Comparison of ENCODE assay signal across 8 cellular contexts in the genomic region with DNA sequence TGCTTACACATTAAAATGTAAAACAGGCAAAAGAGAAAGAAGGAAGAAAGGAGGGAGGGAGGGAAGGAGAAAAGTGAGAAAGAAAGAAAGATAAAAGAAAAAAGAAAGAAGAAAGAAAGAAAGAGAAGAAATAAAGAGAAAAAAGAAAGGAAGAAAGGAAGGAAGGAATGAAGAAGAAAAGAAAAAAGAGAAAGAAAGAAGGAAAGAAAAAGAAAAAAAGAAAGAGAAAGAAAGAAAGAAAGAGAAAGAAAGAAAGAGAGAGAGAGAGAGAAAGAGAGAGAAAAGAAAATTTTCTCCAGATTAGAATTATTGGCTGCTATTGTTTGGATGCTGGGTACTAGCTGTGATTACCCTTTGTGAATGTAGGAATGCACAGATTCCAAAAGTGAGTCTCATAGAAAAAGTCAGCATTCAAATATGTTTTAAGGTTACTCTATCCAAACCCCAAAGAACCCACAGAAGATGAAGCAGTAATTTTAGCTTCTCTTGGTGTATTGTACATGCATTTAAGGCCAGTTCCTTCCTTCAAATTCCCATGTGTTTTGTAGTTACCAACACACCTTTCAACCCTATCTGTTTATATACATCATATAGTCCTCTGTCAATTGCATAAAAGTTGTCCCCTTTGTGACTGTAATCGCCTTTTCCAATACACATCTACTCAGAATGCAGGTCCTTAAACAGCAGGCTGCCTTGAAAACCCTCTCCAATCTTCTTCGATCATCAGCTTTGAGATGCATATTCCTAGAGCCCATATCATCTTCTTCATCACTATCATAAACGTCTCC. TPM values are rescaled to one million over a fixed set of nuclear protein-coding genes. Genes with fewer than 3 reads are reported as not detected.
A peak's percentile ranks its signal among the peaks of the same experiment; 100 is the strongest.
DNase-seq lines count a peak whose midpoint lies in the region; ATAC-seq and TF ChIP-seq lines count a peak whose summit lies in the region.

No MANE protein-coding gene starts in this region.

- H3K4me3 ChIP-seq in colonic mucosa (peak overlapping the region; percentile 62), muscle layer of duodenum (ENCODE audit: low read depth in 1 of 2, low read length in 2 of 2) (peak overlapping the region; percentile 87 to 89)

- H3K27me3 Mint-ChIP-seq in activated CD4-positive, alpha-beta T cell treated with anti-CD3 and anti-CD28 coated beads, Interleukin-2, amount 10 ng/mL, durations not matched to agents 24 days and 14 days = no peaks in the 10 kb centered on the region

- H3K36me3 Mint-ChIP-seq in activated CD4-positive, alpha-beta T cell treated with anti-CD3 and anti-CD28 coated beads, Interleukin-2, amount 10 ng/mL, durations not matched to agents 24 days and 14 days (ENCODE audit: low read depth) = peaks cover 17% of the 10 kb centered on the region

- intact Hi-C loops in activated CD4-positive, alpha-beta T cell treated with anti-CD3 and anti-CD28 coated beads, Interleukin-2, amount 10 ng/mL, durations not matched to agents 24 days and 14 days (cut with micrococcal nuclease) = loop anchor here (1.0 to 10.0 kb wide), 8 partner anchors 16 to 1577 kb away; a partner anchor contains a TSS
- intact Hi-C loops in colonic mucosa (cut with DNase I) = no loop called here

- TF ChIP-seq CTCF in colonic mucosa (IDR thresholded peaks at IDR 0.05) = no peak

- no peak for ATAC-seq in HG03095 (IDR thresholded peaks at IDR 0.05; ENCODE audit: unreplicated experiment)

- H3K27me3 ChIP-seq in colonic mucosa (no peaks in the 10 kb centered on the region), muscle layer of duodenum (ENCODE audit: low read depth, low read length) (no peaks in the 10 kb centered on the region)

- H3K4me1 ChIP-seq in colonic mucosa (no peaks in the 10 kb centered on the region), muscle layer of duodenum (ENCODE audit: control insufficient read depth in 1 of 2, insufficient read depth in 2 of 2, low read length in 2 of 2) (peaks cover 9 to 17% of the 10 kb centered on the region in 2 donors)

- H3K27ac Mint-ChIP-seq in activated CD4-positive, alpha-beta T cell treated with anti-CD3 and anti-CD28 coated beads, Interleukin-2, amount 10 ng/mL, durations not matched to agents 24 days and 14 days = peak overlapping the region; percentile 96

- H3K9me3 Mint-ChIP-seq in activated CD4-positive, alpha-beta T cell treated with anti-CD3 and anti-CD28 coated beads, Interleukin-2, amount 10 ng/mL, durations not matched to agents 24 days and 14 days = no peaks in the 10 kb centered on the region

- no peak for DNase-seq in activated CD4-positive, alpha-beta T cell treated with anti-CD3 and anti-CD28 coated beads, Interleukin-2, amount 10 ng/mL, durations not matched to agents 24 days and 14 days
- no peak for DNase-seq in activated CD4-positive, alpha-beta T cell treated with anti-CD3 and anti-CD28 coated beads for 1 hour
- DNase-seq in M059J (ENCODE audit: low read depth) = peak; percentile 62
- DNase-seq in colonic mucosa = no peak
- DNase-seq in HK-2 (ENCODE audit: unreplicated experiment) = no peak
- DNase-seq in GDM1 (lab: John Stamatoyannopoulos, UW) = no peak

- H3K27ac ChIP-seq in colonic mucosa (peak overlapping the region; percentile 95), muscle layer of duodenum (ENCODE audit: low read length) (peak overlapping the region; percentile 90)

- H3K9me3 ChIP-seq in colonic mucosa (no peaks in the 10 kb centered on the region), muscle layer of duodenum (ENCODE audit: control insufficient read depth in 1 of 2, low read length in 2 of 2) (no peaks in the 10 kb centered on the region)

- H3K9ac ChIP-seq in colonic mucosa (ENCODE audit: low read depth in 2 of 2, low read length in 2 of 2) = peak overlapping the region; percentile 70 to 89

- H3K4me1 Mint-ChIP-seq in activated CD4-positive, alpha-beta T cell treated with anti-CD3 and anti-CD28 coated beads, Interleukin-2, amount 10 ng/mL, durations not matched to agents 24 days and 14 days = peaks cover 51% of the 10 kb centered on the region

- peak overlapping the region; percentile 91 for H3K4me3 Mint-ChIP-seq in activated CD4-positive, alpha-beta T cell treated with anti-CD3 and anti-CD28 coated beads, Interleukin-2, amount 10 ng/mL, durations not matched to agents 24 days and 14 days

- H3K36me3 ChIP-seq in colonic mucosa (no peaks in the 10 kb centered on the region), muscle layer of duodenum (ENCODE audit: control insufficient read depth in 1 of 2, insufficient read depth in 2 of 2, low read length in 2 of 2) (peaks cover 0 to 13% of the 10 kb centered on the region in 2 donors)

RNA-seq across cellular contexts. Expression of a gene that starts 0.8 kb away (rescaled TPM):
- 62.2 and 71.2 TPM in 2 replicates for total RNA-seq in activated CD4-positive, alpha-beta T cell treated with anti-CD3 and anti-CD28 coated beads, Interleukin-2, amount 10 ng/mL, durations not matched to agents 24 days and 14 days
- total RNA-seq in M059J (2014; rRNA removed; shearing (Covaris generic)) = 118 and 159 TPM in 2 replicates
- total RNA-seq in colonic mucosa = 10 to 100 TPM; 24.9 to 38.1 TPM

RNA-seq across cellular contexts. Expression of a gene that starts 30.1 kb away (rescaled TPM):
- total RNA-seq in activated CD4-positive, alpha-beta T cell treated with anti-CD3 and anti-CD28 coated beads, Interleukin-2, amount 10 ng/mL, durations not matched to agents 24 days and 14 days = 0.17 and 0.47 TPM in 2 replicates
- 0.37 and 0.39 TPM in 2 replicates for total RNA-seq in M059J (2014; rRNA removed; shearing (Covaris generic))
- total RNA-seq in colonic mucosa = 10 to 100 TPM; 54.7 to 59.7 TPM

RNA-seq across cellular contexts. Expression of a gene that starts 34.8 kb away (rescaled TPM):
- total RNA-seq in activated CD4-positive, alpha-beta T cell treated with anti-CD3 and anti-CD28 coated beads, Interleukin-2, amount 10 ng/mL, durations not matched to agents 24 days and 14 days = 68.4 and 70.1 TPM in 2 replicates
- total RNA-seq in M059J (2014; rRNA removed; shearing (Covaris generic)) = 42.2 and 44.2 TPM in 2 replicates
- 10 to 100 TPM in 1 of 2 donors, 1 to 10 TPM in 1; 7.9 to 27.5 TPM for total RNA-seq in colonic mucosa

RNA-seq across cellular contexts. Expression of a gene that starts 55.8 kb away (rescaled TPM):
- total RNA-seq in activated CD4-positive, alpha-beta T cell treated with anti-CD3 and anti-CD28 coated beads, Interleukin-2, amount 10 ng/mL, durations not matched to agents 24 days and 14 days = not detected in 2 replicates
- not detected in 2 replicates for total RNA-seq in M059J (2014; rRNA removed; shearing (Covaris generic))
- not detected for total RNA-seq in colonic mucosa

Comparison
In these comparisons a context has a peak if more than half of its experiments do, and no peak if none do; other contexts are left out.
1. RNA of a gene that starts 30.1 kb away (total RNA-seq): 54.7 to 59.7 TPM in colonic mucosa; 0.17 to 0.47 TPM in activated CD4-positive, alpha-beta T cell treated with anti-CD3 and anti-CD28 coated beads, Interleukin-2, amount 10 ng/mL, durations not matched to agents 24 days and 14 days and 0.37 to 0.39 TPM in M059J; every median in the first group is over 10 times any median in the second.